8 cellular contexts compared by ENCODE assay signal in the genomic region with DNA sequence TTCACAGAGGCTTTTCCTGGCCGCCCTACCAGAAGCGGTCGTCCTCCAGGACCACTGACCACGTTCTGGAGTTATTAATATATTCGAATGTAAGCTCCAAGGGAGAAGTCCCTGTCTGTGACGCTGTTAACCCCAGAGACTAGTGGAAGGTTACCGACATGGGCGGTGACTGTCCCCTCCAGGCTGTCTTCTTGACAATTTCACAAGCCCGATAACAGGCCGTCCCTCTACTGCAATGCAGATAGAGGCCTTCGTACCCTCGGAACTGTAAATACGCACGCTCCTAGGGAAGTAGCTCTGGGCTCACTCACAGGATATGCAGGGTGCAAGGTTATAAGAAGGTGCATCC. TPM values are rescaled to one million over a fixed set of nuclear protein-coding genes. Genes with fewer than 3 reads are reported as not detected.
DNase-seq lines count a peak whose midpoint lies in the region; ATAC-seq and TF ChIP-seq lines count a peak whose summit lies in the region.

No MANE protein-coding gene starts in this region.

- peak overlapping the region; percentile 98 for H3K27ac Mint-ChIP-seq in activated CD8-positive, alpha-beta memory T cell treated with anti-CD3 and anti-CD28 coated beads, Interleukin-2, amount 10 ng/mL, durations not matched to agents 7 days and 5 days
- H3K27ac Mint-ChIP-seq in nephron progenitor cell (peak overlapping the region; percentile 100), type B pancreatic cell (peak overlapping the region; percentile 96)

- no peaks in the 10 kb centered on the region for H3K27me3 ChIP-seq in BJ (ENCODE audit: control insufficient read depth, insufficient read depth, low read length)

- ATAC-seq in GM19035 (IDR thresholded peaks at IDR 0.05; ENCODE audit: unreplicated experiment) (peak; percentile 43), HG03196 (IDR thresholded peaks at IDR 0.05; ENCODE audit: unreplicated experiment) (peak; percentile 52)
- peak; percentile 62 for ATAC-seq in activated CD8-positive, alpha-beta memory T cell treated with anti-CD3 and anti-CD28 coated beads, Interleukin-2, amount 10 ng/mL, durations not matched to agents 7 days and 5 days

- no peaks in the 10 kb centered on the region for H3K27me3 Mint-ChIP-seq in activated CD8-positive, alpha-beta memory T cell treated with anti-CD3 and anti-CD28 coated beads, Interleukin-2, amount 10 ng/mL, durations not matched to agents 7 days and 5 days
- H3K27me3 Mint-ChIP-seq in nephron progenitor cell (ENCODE audit: low read depth, poor library complexity) (no peaks in the 10 kb centered on the region), type B pancreatic cell (no peaks in the 10 kb centered on the region)

- no peaks in the 10 kb centered on the region for H3K9me3 Mint-ChIP-seq in activated CD8-positive, alpha-beta memory T cell treated with anti-CD3 and anti-CD28 coated beads, Interleukin-2, amount 10 ng/mL, durations not matched to agents 7 days and 5 days (ENCODE audit: low read depth)
- peaks cover 14% of the 10 kb centered on the region for H3K9me3 Mint-ChIP-seq in nephron progenitor cell
- H3K9me3 Mint-ChIP-seq in type B pancreatic cell, result no peaks in the 10 kb centered on the region

- H3K4me1 Mint-ChIP-seq in activated CD8-positive, alpha-beta memory T cell treated with anti-CD3 and anti-CD28 coated beads, Interleukin-2, amount 10 ng/mL, durations not matched to agents 7 days and 5 days, result peaks cover 33% of the 10 kb centered on the region
- H3K4me1 Mint-ChIP-seq in nephron progenitor cell (peaks cover 5% of the 10 kb centered on the region), type B pancreatic cell (ENCODE audit: unreplicated experiment) (peaks cover 10% of the 10 kb centered on the region)

- peak overlapping the region; percentile 94 for H3K4me3 Mint-ChIP-seq in activated CD8-positive, alpha-beta memory T cell treated with anti-CD3 and anti-CD28 coated beads, Interleukin-2, amount 10 ng/mL, durations not matched to agents 7 days and 5 days
- H3K4me3 Mint-ChIP-seq in nephron progenitor cell (peak overlapping the region; percentile 94), type B pancreatic cell (peak overlapping the region; percentile 94)

- H3K36me3 Mint-ChIP-seq in activated CD8-positive, alpha-beta memory T cell treated with anti-CD3 and anti-CD28 coated beads, Interleukin-2, amount 10 ng/mL, durations not matched to agents 7 days and 5 days, result peaks cover 25% of the 10 kb centered on the region
- peaks cover 27% of the 10 kb centered on the region for H3K36me3 Mint-ChIP-seq in nephron progenitor cell (ENCODE audit: low read depth)
- H3K36me3 Mint-ChIP-seq in type B pancreatic cell, result peaks cover 17% of the 10 kb centered on the region

- CTCF ChIA-PET in BJ (lab: Yijun Ruan, JAX), result interaction anchor here (0.7 to 2.8 kb wide), 10 partner anchors 8 to 308 kb away, joined by 3 to 13 read pairs (median 4); no protein-coding TSS in a partner anchor
- CTCF ChIA-PET in activated CD8-positive, alpha-beta memory T cell treated with anti-CD3 and anti-CD28 coated beads, Interleukin-2, amount 10 ng/mL, durations not matched to agents 7 days and 5 days (lab: Charles Lee), result interaction anchor here (0.7 to 2.5 kb wide), 13 partner anchors 8 to 312 kb away, joined by 3 to 12 read pairs (median 4); no protein-coding TSS in a partner anchor

- POLR2A ChIA-PET in BJ (lab: Charles Lee), result no interaction called here

- H3K4me3 ChIP-seq in BJ (ENCODE audit: low read depth, low read length), result peak overlapping the region; percentile 98

- H3K36me3 ChIP-seq in BJ (ENCODE audit: control insufficient read depth, insufficient read depth, low read length), result no peaks in the 10 kb centered on the region

- TF ChIP-seq CTCF in BJ (IDR thresholded peaks at IDR 0.05; ENCODE audit: insufficient read depth, low read depth, low read length), result no peak
- no peak for TF ChIP-seq CTCF in nephron progenitor cell (IDR thresholded peaks at IDR 0.05)
- no peak for TF ChIP-seq CTCF in type B pancreatic cell (conservative IDR thresholded peaks at IDR 0.05)

- DNase-seq in BJ (ENCODE audit: low read depth) (no peak), NCI-H69 (lab: John Stamatoyannopoulos, UW) (peak; percentile 87), fibroblast of gingiva (ENCODE audit: low read depth) (peak; percentile 34), nephron progenitor cell (peak; percentile 44), type B pancreatic cell (ENCODE audit: extremely low spot score, unreplicated experiment) (no peak)
- DNase-seq in activated CD8-positive, alpha-beta memory T cell treated with anti-CD3 and anti-CD28 coated beads, Interleukin-2, amount 10 ng/mL, durations not matched to agents 7 days and 5 days, result peak; percentile 80

RNA-seq across cellular contexts. Expression of gene RFK, which starts 0.6 kb away (rescaled TPM):
- 7.5 and 15.4 TPM in 2 replicates for polyA plus RNA-seq in BJ (2011; rRNA removed)
- polyA minus RNA-seq in BJ (2011; rRNA and poly(A)+ RNA removed), result 2.2 and 2.9 TPM in 2 replicates
- 10 to 100 TPM; 17.0 to 19.0 TPM for total RNA-seq in activated CD8-positive, alpha-beta memory T cell treated with anti-CD3 and anti-CD28 coated beads, Interleukin-2, amount 10 ng/mL, durations not matched to agents 7 days and 5 days
- total RNA-seq in type B pancreatic cell (ENCODE audit: low replicate concordance), result 19.8 and 23.4 TPM in 2 replicates

Comparison
In these comparisons a context has a peak if more than half of its experiments do, and no peak if none do; other contexts are left out.
1. DNase-seq: peak in NCI-H69 (single experiment), activated CD8-positive, alpha-beta memory T cell treated with anti-CD3 and anti-CD28 coated beads, Interleukin-2, amount 10 ng/mL, durations not matched to agents 7 days and 5 days (single experiment), fibroblast of gingiva (single experiment) and nephron progenitor cell (single experiment); none in BJ (single experiment) and type B pancreatic cell (single experiment).
2. Peak in every context shown above with its lines, with median percentiles within 50 percentile points of each other: ATAC-seq, H3K27ac Mint-ChIP-seq and H3K4me3 Mint-ChIP-seq.